25 cellular contexts compared by ENCODE assay signal in the genomic region with DNA sequence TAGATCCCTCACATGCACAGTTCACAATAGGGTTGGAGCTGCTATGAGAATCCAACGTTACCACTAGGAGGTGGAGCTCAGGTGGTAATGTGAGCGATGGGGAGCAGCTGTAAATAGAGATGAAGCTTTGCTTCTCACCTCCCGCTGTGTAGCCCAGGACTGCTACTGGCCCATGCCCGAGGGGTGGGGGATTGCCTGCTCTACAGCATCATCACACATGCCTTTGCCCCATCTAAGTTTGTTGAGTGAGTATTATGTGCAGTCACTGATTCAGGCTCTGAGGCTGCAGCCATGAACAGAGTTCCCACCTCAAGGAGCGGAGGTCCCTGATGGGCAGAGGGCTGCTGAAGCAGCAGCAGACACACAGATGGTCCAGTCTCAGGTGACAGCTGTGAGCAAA.
DNase-seq lines count a peak whose midpoint lies in the region; ATAC-seq and TF ChIP-seq lines count a peak whose summit lies in the region.
"Had no signal": no experiment of that assay in that cellular context is flagged by ENCODE, and none has a peak within 500 bp of the region (broad histone marks: within the 10 kb centered on the region; RNA-seq: fewer than 3 reads in every experiment).

No MANE protein-coding gene starts in this region.

- H4K20me1 ChIP-seq in H9 (ENCODE audit: control insufficient read depth, insufficient read depth, insufficient read length), result no peaks in the 10 kb centered on the region

- H3K23me2 ChIP-seq in H9 (ENCODE audit: insufficient read length, low read depth, low read length, poor library complexity, severe bottlenecking), result peaks cover 6% of the 10 kb centered on the region

- no peak overlapping the region for H2BK120ac ChIP-seq in H9 (ENCODE audit: low read depth, low read length, poor library complexity, severe bottlenecking)

- H3K18ac ChIP-seq in H9 (ENCODE audit: insufficient read length, low read depth, low read length), result no peak overlapping the region

- ATAC-seq in lung (ENCODE audit: insufficient read depth, low FRiP score) (no peak), HG02981 (IDR thresholded peaks at IDR 0.05; ENCODE audit: unreplicated experiment) (no peak)
- ATAC-seq in activated CD8-positive, alpha-beta T cell treated with anti-CD3 and anti-CD28 coated beads for 36 hours, result no peak
- ATAC-seq: CD8-positive, alpha-beta T cell; lower lobe of right lung; Right ventricle myocardium inferior; WTC11 had no signal

- no peak overlapping the region for H2BK12ac ChIP-seq in H9 (ENCODE audit: insufficient read length, low read depth, low read length)

- H4K8ac ChIP-seq in H9 (replicated peaks; ENCODE audit: insufficient read length, low read depth, low read length), result no peak overlapping the region

- H2BK5ac ChIP-seq in H9 (ENCODE audit: insufficient read length, low read length), result no peak overlapping the region

- H3K27me3 Mint-ChIP-seq in Calu3 (ENCODE audit: unreplicated experiment) (no peaks in the 10 kb centered on the region), H9 (ENCODE audit: low read depth) (peaks cover 7% of the 10 kb centered on the region)
- peaks cover 9% of the 10 kb centered on the region for H3K27me3 Mint-ChIP-seq in activated CD8-positive, alpha-beta T cell treated with anti-CD3 and anti-CD28 coated beads for 36 hours
- peaks cover 18% of the 10 kb centered on the region for H3K27me3 Mint-ChIP-seq in T-helper 2 cell treated with Interferon-gamma antibody and Interleukin-4, amounts not matched to agents 5 μg/mL and 100 μg/mL, for 36 hours (ENCODE audit: low read depth)

- WGBS in H9 (ENCODE audit: extremely low coverage, insufficient read length, low lambda C conversion rate), result no CpG with 5 or more reads among the region's 5 CpGs
- WGBS in lung, 2 donors, result 85 to 94% methylated on average over 5 of the region's 5 CpGs

- no peak overlapping the region for H3K4ac ChIP-seq in H9 (ENCODE audit: low read depth, low read length)

- no peaks in the 10 kb centered on the region for H3K4me1 ChIP-seq in H9 (ENCODE audit: insufficient read depth, low read length)
- peaks cover 0 to 9% of the 10 kb centered on the region in 2 donors for H3K4me1 ChIP-seq in lung (ENCODE audit: control insufficient read depth in 2 of 2, insufficient read depth in 2 of 2, low read length in 2 of 2)

- no peak overlapping the region for H4K5ac ChIP-seq in H9 (ENCODE audit: insufficient read length, low read depth, low read length)

- H3K9me3 ChIP-seq in H9 (ENCODE audit: control insufficient read depth, low read depth, low read length), result no peaks in the 10 kb centered on the region
- no peaks in the 10 kb centered on the region for H3K9me3 ChIP-seq in lung (ENCODE audit: control insufficient read depth in 2 of 2, insufficient read depth in 1 of 2, low read length in 1 of 2)
- H3K9me3 ChIP-seq: lower lobe of right lung, tibial nerve had no signal

- no peak overlapping the region for H2BK15ac ChIP-seq in H9 (ENCODE audit: low read depth, low read length)

- peaks cover 0 to 2% of the 10 kb centered on the region in 2 donors for H3K36me3 ChIP-seq in lung (ENCODE audit: control insufficient read depth in 2 of 2, insufficient read depth in 2 of 2, low read length in 2 of 2)
- H3K36me3 ChIP-seq: lower lobe of right lung, tibial nerve had no signal

- intact Hi-C loops in Calu3 (cut with micrococcal nuclease; ENCODE audit: unreplicated experiment), result loop anchor here (5.0 to 10.0 kb wide), 2 partner anchors 93 to 256 kb away; partner anchors contain the start of gene CHST15
- intact Hi-C loops in activated CD8-positive, alpha-beta T cell treated with anti-CD3 and anti-CD28 coated beads for 36 hours (cut with micrococcal nuclease), result no loop called here

- TF ChIP-seq CTCF in Calu3 (IDR thresholded peaks at IDR 0.05; ENCODE audit: unreplicated experiment) (no peak), H9 (conservative IDR thresholded peaks at IDR 0.05) (peak; percentile 35; the same call in 2 of the 3 replicates), choroid plexus epithelial cell (conservative IDR thresholded peaks at IDR 0.05; ENCODE audit: low read depth, low read length) (peak; percentile 3), lung (IDR thresholded peaks at IDR 0.05; ENCODE audit: control extremely low read depth, extremely low read depth) (no peak)
- no peak for TF ChIP-seq CTCF in activated CD8-positive, alpha-beta T cell treated with anti-CD3 and anti-CD28 coated beads for 36 hours (IDR thresholded peaks at IDR 0.05)

- no peak overlapping the region for H2BK20ac ChIP-seq in H9 (ENCODE audit: low read depth, low read length, poor library complexity, severe bottlenecking)

- no peak overlapping the region for H2AK5ac ChIP-seq in H9 (ENCODE audit: insufficient read length, low read length)

- H3K79me1 ChIP-seq in H9 (ENCODE audit: insufficient read depth, low read depth, low read length, poor library complexity, severe bottlenecking), result no peaks in the 10 kb centered on the region

- peak overlapping the region; percentile 75 for H3K27ac Mint-ChIP-seq in Calu3 (ENCODE audit: unreplicated experiment)
- peak overlapping the region in 1 of 3 experiments; percentile 51; a peak in 2 of 7 replicates for H3K27ac Mint-ChIP-seq in H9
- no peak overlapping the region for H3K27ac Mint-ChIP-seq in activated CD8-positive, alpha-beta T cell treated with anti-CD3 and anti-CD28 coated beads for 36 hours
- no peak overlapping the region for H3K27ac Mint-ChIP-seq in T-helper 2 cell treated with Interferon-gamma antibody and Interleukin-4, amounts not matched to agents 5 μg/mL and 100 μg/mL, for 36 hours
- H3K27ac Mint-ChIP-seq: CD8-positive, alpha-beta T cell; progenitor cell of endocrine pancreas; WTC11 had no signal

- no peaks in the 10 kb centered on the region for H3K79me2 ChIP-seq in H9 (ENCODE audit: insufficient read depth, low read length)

- CTCF ChIA-PET in Calu3 (lab: Charles Lee), result no interaction called here
- CTCF ChIA-PET in activated CD8-positive, alpha-beta T cell treated with anti-CD3 and anti-CD28 coated beads for 36 hours (lab: Charles Lee), result interaction anchor here (7.1 kb wide), 1 partner anchor 394 kb away, joined by 193 read pairs; no protein-coding TSS in a partner anchor

- no peak overlapping the region for H3K14ac ChIP-seq in H9 (ENCODE audit: insufficient read depth, low read length)

- H3K27ac ChIP-seq in H9 (ENCODE audit: insufficient read length, low read depth, low read length) (no peak overlapping the region), lung (ENCODE audit: low read depth in 1 of 2, low read length in 1 of 2) (no peak overlapping the region)
- H3K27ac ChIP-seq: lower lobe of right lung had no signal

- H3K4me2 ChIP-seq in H9 (ENCODE audit: insufficient read depth, insufficient read length, low read length), result no peak overlapping the region

- DNase-seq in Calu3 (no peak), H9 (no peak), choroid plexus epithelial cell (ENCODE audit: low read depth) (no peak), lung (ENCODE audit: low spot score) (peak; percentile 22)
- DNase-seq in activated CD8-positive, alpha-beta T cell treated with anti-CD3 and anti-CD28 coated beads for 36 hours, result no peak
- DNase-seq in T-helper 2 cell treated with Interferon-gamma antibody and Interleukin-4, amounts not matched to agents 5 μg/mL and 100 μg/mL, for 36 hours (ENCODE audit: low spot score), result no peak
- DNase-seq: activated CD4-positive, alpha-beta T cell treated with anti-CD3 and anti-CD28 coated beads, Interleukin-2, amount 50 U/mL, for 1 hour; DMS53; effector CD8-positive, alpha-beta T cell; foreskin melanocyte; GDM1; HCEC 1CT; IMR-90; lower lobe of right lung; NCI-H1417; NCI-H2081 treated with DMSO at 0.1 percent for 48 hours; NCI-H82; stimulated activated CD8-positive, alpha-beta memory T cell treated with anti-CD3 and anti-CD28 coated beads, Interleukin-4, amount 100 ng/mL, for 48 hours; T1000 had no signal

- H3K4me3 ChIP-seq in choroid plexus epithelial cell (ENCODE audit: low read depth, low read length) (no peak overlapping the region), lung (no peak overlapping the region)
- H3K4me3 ChIP-seq: lower lobe of right lung, tibial nerve had no signal

- H3K36me3 Mint-ChIP-seq in Calu3 (ENCODE audit: insufficient read depth, unreplicated experiment) (peaks cover 17% of the 10 kb centered on the region), H9 (ENCODE audit: insufficient read depth in 1 of 3, low read depth in 3 of 3) (no peaks in the 10 kb centered on the region; a peak in 1 of 7 replicates)
- H3K36me3 Mint-ChIP-seq in activated CD8-positive, alpha-beta T cell treated with anti-CD3 and anti-CD28 coated beads for 36 hours (ENCODE audit: low read depth), result no peaks in the 10 kb centered on the region
- no peaks in the 10 kb centered on the region for H3K36me3 Mint-ChIP-seq in T-helper 2 cell treated with Interferon-gamma antibody and Interleukin-4, amounts not matched to agents 5 μg/mL and 100 μg/mL, for 36 hours (ENCODE audit: low read depth)
- H3K36me3 Mint-ChIP-seq: CD8-positive, alpha-beta T cell; WTC11 had no signal

- H3K9me3 Mint-ChIP-seq in Calu3 (ENCODE audit: low read depth, unreplicated experiment) (no peaks in the 10 kb centered on the region), H9 (no peaks in the 10 kb centered on the region; a peak in 1 of 5 replicates)
- H3K9me3 Mint-ChIP-seq in activated CD8-positive, alpha-beta T cell treated with anti-CD3 and anti-CD28 coated beads for 36 hours, result no peaks in the 10 kb centered on the region
- H3K9me3 Mint-ChIP-seq in T-helper 2 cell treated with Interferon-gamma antibody and Interleukin-4, amounts not matched to agents 5 μg/mL and 100 μg/mL, for 36 hours, result no peaks in the 10 kb centered on the region
- H3K9me3 Mint-ChIP-seq: CD8-positive, alpha-beta T cell; WTC11 had no signal

- no peaks in the 10 kb centered on the region for H3K27me3 ChIP-seq in H9 (ENCODE audit: insufficient read depth, low read length)
- H3K27me3 ChIP-seq in lung (ENCODE audit: control insufficient read depth, insufficient read depth), result no peaks in the 10 kb centered on the region

- no peak overlapping the region for H4K91ac ChIP-seq in H9 (ENCODE audit: insufficient read length, low read depth, low read length)

- H3K4me1 Mint-ChIP-seq in Calu3 (ENCODE audit: low read depth, unreplicated experiment) (peaks cover 41% of the 10 kb centered on the region), H9 (peaks cover 20 to 25% of the 10 kb centered on the region in 2 experiments)
- peaks cover 6% of the 10 kb centered on the region for H3K4me1 Mint-ChIP-seq in activated CD8-positive, alpha-beta T cell treated with anti-CD3 and anti-CD28 coated beads for 36 hours (ENCODE audit: low read depth)
- peaks cover 3% of the 10 kb centered on the region for H3K4me1 Mint-ChIP-seq in T-helper 2 cell treated with Interferon-gamma antibody and Interleukin-4, amounts not matched to agents 5 μg/mL and 100 μg/mL, for 36 hours (ENCODE audit: low read depth)

- POLR2A ChIA-PET in activated CD8-positive, alpha-beta T cell treated with anti-CD3 and anti-CD28 coated beads for 36 hours (lab: Charles Lee), result interaction anchor here (1.2 kb wide), 1 partner anchor 11 kb away, joined by 3 read pairs; no protein-coding TSS in a partner anchor

- no TSS peak for BruUV-seq in Calu3 (replicated peaks; lab: Mats Ljungman, UMichigan)

- no peak overlapping the region for H3T11ph ChIP-seq in H9 (ENCODE audit: low read length)

- H3K56ac ChIP-seq in H9 (ENCODE audit: insufficient read length, low read depth, low read length), result no peak overlapping the region

- no peak overlapping the region for H2AFZ ChIP-seq in H9 (ENCODE audit: low read length)

- H3K9ac ChIP-seq in H9 (ENCODE audit: extremely low read depth, insufficient read length, low read length), result no peak overlapping the region

- H3K4me3 Mint-ChIP-seq in Calu3 (ENCODE audit: low read depth, unreplicated experiment), result no peak overlapping the region
- no peak overlapping the region for H3K4me3 Mint-ChIP-seq in H9
- H3K4me3 Mint-ChIP-seq in activated CD8-positive, alpha-beta T cell treated with anti-CD3 and anti-CD28 coated beads for 36 hours, result no peak overlapping the region
- no peak overlapping the region for H3K4me3 Mint-ChIP-seq in T-helper 2 cell treated with Interferon-gamma antibody and Interleukin-4, amounts not matched to agents 5 μg/mL and 100 μg/mL, for 36 hours
- H3K4me3 Mint-ChIP-seq: CD8-positive, alpha-beta T cell; WTC11 had no signal

- H3K23ac ChIP-seq in H9 (ENCODE audit: insufficient read length, low read depth, low read length), result no peak overlapping the region

Comparison
In these comparisons a context has a peak if more than half of its experiments do, and no peak if none do; other contexts are left out.
1. CTCF ChIP-seq: peak in H9 (single experiment) and choroid plexus epithelial cell (single experiment); none in Calu3 (single experiment), lung (single experiment) and activated CD8-positive, alpha-beta T cell treated with anti-CD3 and anti-CD28 coated beads for 36 hours (single experiment).